Comparison of ENCODE assay signal across 27 cellular contexts in the genomic region with DNA sequence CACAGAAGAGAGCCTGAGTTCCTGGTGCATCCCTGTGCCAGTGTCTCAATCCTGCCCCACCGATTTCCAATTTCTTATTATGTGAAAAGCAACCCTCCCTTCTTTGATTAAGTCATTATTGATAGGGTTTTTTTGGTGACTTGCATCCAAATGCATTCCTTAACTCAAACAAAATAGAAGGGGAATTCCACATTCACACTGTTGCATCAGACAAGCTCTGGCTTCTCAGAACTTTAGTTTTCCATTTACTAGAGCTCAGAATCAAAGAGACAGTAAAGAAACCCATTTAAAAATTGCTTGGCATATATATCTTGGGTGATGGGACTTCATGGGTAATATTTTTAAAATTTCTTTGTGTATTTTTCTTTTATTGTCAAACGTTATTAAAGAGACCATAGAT. TPM values are rescaled to one million over a fixed set of nuclear protein-coding genes. Genes with fewer than 3 reads are reported as not detected.
"Had no signal": no experiment of that assay in that cellular context is flagged by ENCODE, and none has a peak within 500 bp of the region (broad histone marks: within the 10 kb centered on the region; RNA-seq: fewer than 3 reads in every experiment).

No MANE protein-coding gene starts in this region.

- H3K9me3 ChIP-seq: heart right ventricle, lower lobe of right lung, right lobe of liver, upper lobe of right lung had no signal

- H3K27ac ChIP-seq: heart right ventricle, lower lobe of right lung, parathyroid adenoma, right lobe of liver, skin epidermis, upper lobe of right lung, WERI-Rb-1 had no signal

- H3K27me3 ChIP-seq: right lobe of liver had no signal

- H2AFZ ChIP-seq: parathyroid adenoma had no signal

- H3K4me3 ChIP-seq: heart right ventricle, lower lobe of right lung, right lobe of liver, skin epidermis, upper lobe of right lung had no signal

- H3K79me2 ChIP-seq: parathyroid adenoma had no signal

- H3K9me3 Mint-ChIP-seq: activated naive CD8-positive, alpha-beta T cell treated with anti-CD3 and anti-CD28 coated beads for 36 hours; activated T-helper 2 cell treated with anti-CD3 and anti-CD28 coated beads, Interferon-gamma antibody, Interleukin-2, Interleukin-4, amounts not matched to agents 10 μg/mL and 5 μg/mL and 100 μg/mL, durations not matched to agents 14 hours and 24 hours and 36 hours; naive B cell; stimulated activated naive B cell treated with anti-CD40 and anti-IgM and Interleukin-4, amounts not matched to agents 10 μg/mL and 1 μg/mL and 100 μg/mL, for 72 hours; T-helper 2 cell treated with Interferon-gamma antibody and Interleukin-4, amounts not matched to agents 5 μg/mL and 100 μg/mL, for 36 hours had no signal

- ATAC-seq: activated CD8-positive, alpha-beta T cell treated with anti-CD3 and anti-CD28 coated beads, Interleukin-2, amount 10 ng/mL, durations not matched to agents 7 days and 5 days; esophagus mucosa; heart right ventricle; left lobe of liver; lower lobe of right lung; stimulated activated naive B cell treated with anti-CD40 and anti-IgM and Interleukin-4, amounts not matched to agents 10 μg/mL and 1 μg/mL and 100 μg/mL, for 72 hours; T-cell; upper lobe of right lung had no signal

- H3K4me3 Mint-ChIP-seq: activated CD8-positive, alpha-beta T cell treated with anti-CD3 and anti-CD28 coated beads, Interleukin-2, amount 10 ng/mL, durations not matched to agents 7 days and 5 days; activated naive CD8-positive, alpha-beta T cell treated with anti-CD3 and anti-CD28 coated beads for 36 hours; naive B cell; stimulated activated naive B cell treated with anti-CD40 and anti-IgM and Interleukin-4, amounts not matched to agents 10 μg/mL and 1 μg/mL and 100 μg/mL, for 72 hours; T-cell; T-helper 2 cell treated with Interferon-gamma antibody and Interleukin-4, amounts not matched to agents 5 μg/mL and 100 μg/mL, for 36 hours had no signal

- H3K4me1 ChIP-seq: heart right ventricle, lower lobe of right lung, parathyroid adenoma, right lobe of liver, upper lobe of right lung had no signal

- H3K36me3 ChIP-seq: heart right ventricle, lower lobe of right lung, right lobe of liver, upper lobe of right lung, WERI-Rb-1 had no signal

- H3K4me1 Mint-ChIP-seq: activated naive CD8-positive, alpha-beta T cell treated with anti-CD3 and anti-CD28 coated beads for 36 hours; naive B cell; stimulated activated naive B cell treated with anti-CD40 and anti-IgM and Interleukin-4, amounts not matched to agents 10 μg/mL and 1 μg/mL and 100 μg/mL, for 72 hours; T-cell had no signal

- DNase-seq: activated CD4-positive, alpha-beta T cell treated with anti-CD3 and anti-CD28 coated beads, Interleukin-2, amount 50 U/mL, for 1 hour; activated CD4-positive, CD25-positive, alpha-beta regulatory T cell treated with anti-CD3 and anti-CD28 coated beads, Interleukin-2, amount 50 U/mL, for 72 hours; activated CD8-positive, alpha-beta T cell treated with anti-CD3 and anti-CD28 coated beads, Interleukin-2, amount 10 ng/mL, durations not matched to agents 7 days and 5 days; activated naive CD4-positive, alpha-beta T cell treated with Interleukin-2 at 50 U/mL for 16 hours; activated naive CD8-positive, alpha-beta T cell treated with anti-CD3 and anti-CD28 coated beads for 36 hours; activated T-cell treated with anti-CD3 and anti-CD28 coated beads, Interleukin-2, amount 50 U/mL, for 1 hour; amniotic stem cell; cerebellar nuclear complex; dermis blood vessel endothelial cell; effector CD8-positive, alpha-beta T cell; foreskin fibroblast; heart right ventricle; lower lobe of right lung; naive B cell; nucleus accumbens; right lobe of liver; stimulated activated naive B cell treated with anti-CD40 and anti-IgM and Interleukin-4, amounts not matched to agents 10 μg/mL and 1 μg/mL and 100 μg/mL, for 72 hours; T-cell; upper lobe of right lung; WERI-Rb-1 had no signal

- H3K36me3 Mint-ChIP-seq: activated naive CD8-positive, alpha-beta T cell treated with anti-CD3 and anti-CD28 coated beads for 36 hours; naive B cell; stimulated activated naive B cell treated with anti-CD40 and anti-IgM and Interleukin-4, amounts not matched to agents 10 μg/mL and 1 μg/mL and 100 μg/mL, for 72 hours; T-cell had no signal

- H3K9ac ChIP-seq: parathyroid adenoma had no signal

- H3K27ac Mint-ChIP-seq: activated CD8-positive, alpha-beta T cell treated with anti-CD3 and anti-CD28 coated beads, Interleukin-2, amount 10 ng/mL, durations not matched to agents 7 days and 5 days; activated naive CD8-positive, alpha-beta T cell treated with anti-CD3 and anti-CD28 coated beads for 36 hours; activated T-helper 2 cell treated with anti-CD3 and anti-CD28 coated beads, Interferon-gamma antibody, Interleukin-2, Interleukin-4, amounts not matched to agents 10 μg/mL and 5 μg/mL and 100 μg/mL, durations not matched to agents 14 hours and 24 hours and 36 hours; naive B cell; stimulated activated naive B cell treated with anti-CD40 and anti-IgM and Interleukin-4, amounts not matched to agents 10 μg/mL and 1 μg/mL and 100 μg/mL, for 72 hours; T-cell; T-helper 2 cell treated with Interferon-gamma antibody and Interleukin-4, amounts not matched to agents 5 μg/mL and 100 μg/mL, for 36 hours had no signal

RNA-seq across cellular contexts. Expression of a gene that starts 13.8 kb away (rescaled TPM):
- total RNA-seq: activated CD8-positive, alpha-beta T cell treated with anti-CD3 and anti-CD28 coated beads, Interleukin-2, amount 10 ng/mL, durations not matched to agents 7 days and 5 days; activated naive CD8-positive, alpha-beta T cell treated with anti-CD3 and anti-CD28 coated beads for 36 hours; activated T-helper 2 cell treated with anti-CD3 and anti-CD28 coated beads, Interferon-gamma antibody, Interleukin-2, Interleukin-4, amounts not matched to agents 10 μg/mL and 5 μg/mL and 100 μg/mL, durations not matched to agents 14 hours and 24 hours and 36 hours; dermis blood vessel endothelial cell; T-cell had no signal
- polyA plus RNA-seq: keratinocyte had no signal
